In the genomic region with DNA sequence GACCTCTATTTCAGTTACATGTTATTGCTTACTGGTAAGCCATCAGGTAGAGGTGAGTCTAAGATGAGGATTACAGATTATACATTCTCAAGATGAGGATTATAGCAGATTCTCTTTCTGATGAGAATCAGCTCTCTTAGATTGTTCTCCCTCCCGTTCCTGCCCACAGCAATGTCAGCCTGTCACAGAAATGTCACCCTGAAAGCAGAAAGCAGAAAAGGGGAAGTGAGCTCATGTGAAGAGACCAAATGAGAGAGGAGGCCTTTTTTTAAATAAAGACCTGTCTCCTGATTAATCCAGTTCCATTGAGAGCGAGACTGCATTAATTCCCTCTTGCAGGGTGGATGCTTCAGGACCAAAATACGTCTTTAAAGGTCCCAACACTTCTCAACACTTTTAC, we compare ENCODE assay signal across 10 cellular contexts.
DNase-seq lines count a peak whose midpoint lies in the region; ATAC-seq and TF ChIP-seq lines count a peak whose summit lies in the region.
"Had no signal": no experiment of that assay in that cellular context is flagged by ENCODE, and none has a peak within 500 bp of the region (broad histone marks: within the 10 kb centered on the region; RNA-seq: fewer than 3 reads in every experiment).

No MANE protein-coding gene starts in this region.

- H3K4me3 ChIP-seq in endodermal cell (ENCODE audit: low read length) (no peak overlapping the region), mesendoderm (ENCODE audit: low read length) (no peak overlapping the region)
- H3K4me3 ChIP-seq: lung had no signal

- H3K79me1 ChIP-seq in mesendoderm (ENCODE audit: low read length): no peaks in the 10 kb centered on the region

- H2BK5ac ChIP-seq in mesendoderm (ENCODE audit: low read length): no peak overlapping the region

- no peak overlapping the region for H3K18ac ChIP-seq in mesendoderm (ENCODE audit: low read length)

- H2BK120ac ChIP-seq in mesendoderm (ENCODE audit: low read depth, low read length): no peak overlapping the region

- H2AK5ac ChIP-seq in mesendoderm (ENCODE audit: low read length): no peak overlapping the region

- no peak overlapping the region for H3K27ac Mint-ChIP-seq in endodermal cell

- H3K9me3 Mint-ChIP-seq in endodermal cell: peaks cover 7% of the 10 kb centered on the region

- H3K9ac ChIP-seq in endodermal cell (ENCODE audit: extremely low read depth, low read length, poor library complexity, severe bottlenecking) (no peak overlapping the region), mesendoderm (ENCODE audit: low read length) (no peak overlapping the region)

- DNase-seq in caudate nucleus (lab: John Stamatoyannopoulos, UW) (peak in 24 of 61 donors; percentile 0 to 68 (median 7)), mucosa of gallbladder (ENCODE audit: low spot score) (no peak), cortex of kidney (lab: John Stamatoyannopoulos, UW) (no peak), endodermal cell (no peak), mesendoderm (no peak)
- DNase-seq: stimulated activated CD4-positive, alpha-beta T cell treated with anti-CD3 and anti-CD28 coated beads, Interleukin-12 subunit alpha, Interleukin-12 subunit beta, amount 100 ng/mL, for 4 hours had no signal

- no peaks in the 10 kb centered on the region for H3K36me3 Mint-ChIP-seq in endodermal cell (ENCODE audit: low read depth)

- H4K5ac ChIP-seq in mesendoderm (ENCODE audit: low read length): no peak overlapping the region

- H3K4me1 ChIP-seq in endodermal cell (ENCODE audit: control insufficient read depth, insufficient read depth, low read length) (no peaks in the 10 kb centered on the region), mesendoderm (ENCODE audit: control insufficient read depth, low read depth, low read length) (no peaks in the 10 kb centered on the region)

- H3K4me2 ChIP-seq in mesendoderm (ENCODE audit: low read length): no peak overlapping the region

- no peak overlapping the region for H3K4me3 Mint-ChIP-seq in endodermal cell

- no peaks in the 10 kb centered on the region for H3K79me2 ChIP-seq in mesendoderm (ENCODE audit: control insufficient read depth, insufficient read depth, low read length)

- H2BK15ac ChIP-seq in mesendoderm (replicated peaks; ENCODE audit: low read depth): no peak overlapping the region

- H3K4ac ChIP-seq in mesendoderm (ENCODE audit: low read depth, low read length): no peak overlapping the region

- H3K27me3 Mint-ChIP-seq in endodermal cell (ENCODE audit: insufficient read depth): peaks cover 3% of the 10 kb centered on the region

- WGBS in endodermal cell (ENCODE audit: insufficient coverage in 1 of 2, insufficient read length in 1 of 2), 2 experiments: 85 to 90% methylated on average over 3 of the region's 3 CpGs
- WGBS in mesendoderm (ENCODE audit: extremely low coverage, insufficient coverage, low lambda C conversion rate): no CpG with 5 or more reads among the region's 3 CpGs

- peaks cover 6% of the 10 kb centered on the region for H3K9me3 ChIP-seq in endodermal cell (ENCODE audit: control insufficient read depth, low read length)

- H3K56ac ChIP-seq in mesendoderm (ENCODE audit: low read length): no peak overlapping the region

- TF ChIP-seq CTCF in endodermal cell (conservative IDR thresholded peaks at IDR 0.05): no peak

- H3K36me3 ChIP-seq in endodermal cell (ENCODE audit: control insufficient read depth, insufficient read depth, low read length) (no peaks in the 10 kb centered on the region), mesendoderm (ENCODE audit: control insufficient read depth, insufficient read depth, low read length) (no peaks in the 10 kb centered on the region)

- H3K27ac ChIP-seq in caudate nucleus (ENCODE audit: low read depth, low read length) (peak overlapping the region; percentile 7), endodermal cell (ENCODE audit: low read depth, low read length) (no peak overlapping the region), mesendoderm (ENCODE audit: low read depth, low read length) (no peak overlapping the region)

- ATAC-seq in GM18520 (IDR thresholded peaks at IDR 0.05; ENCODE audit: unreplicated experiment) (peak; percentile 91), GM21737 (IDR thresholded peaks at IDR 0.05; ENCODE audit: unreplicated experiment) (peak; percentile 90), HG03460 (IDR thresholded peaks at IDR 0.05; ENCODE audit: unreplicated experiment) (peak; percentile 79)

- H3K23ac ChIP-seq in mesendoderm (ENCODE audit: low read length): no peak overlapping the region

- H4K8ac ChIP-seq in mesendoderm (ENCODE audit: low read depth, low read length): no peak overlapping the region

- H3K27me3 ChIP-seq in endodermal cell (ENCODE audit: control insufficient read depth, insufficient read depth, low read length, poor library complexity, severe bottlenecking) (no peaks in the 10 kb centered on the region), mesendoderm (ENCODE audit: insufficient read depth, low read length, poor library complexity) (no peaks in the 10 kb centered on the region)

- H3K4me1 Mint-ChIP-seq in endodermal cell: no peaks in the 10 kb centered on the region
